ENCODE assay signal across 24 cellular contexts in the genomic region with DNA sequence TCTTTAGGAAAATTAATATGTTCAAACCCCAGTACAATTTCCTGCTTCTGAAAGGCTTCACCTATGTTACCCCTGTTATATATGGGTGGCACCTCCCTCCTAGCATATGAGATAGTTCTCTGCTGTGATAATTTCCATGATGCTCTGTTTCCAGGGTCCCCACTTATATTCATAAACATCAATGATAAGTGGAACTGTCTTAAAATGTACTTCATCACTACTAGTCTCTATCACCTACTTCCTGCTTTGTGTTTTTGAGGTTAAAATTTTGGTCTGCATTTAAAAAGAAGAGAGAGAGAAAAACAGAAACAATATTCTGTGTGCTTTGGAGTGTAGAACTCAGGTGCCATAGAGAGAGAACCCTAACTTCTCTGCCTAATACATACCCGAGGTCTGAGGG.
"Had no signal": no experiment of that assay in that cellular context is flagged by ENCODE, and none has a peak within 500 bp of the region (broad histone marks: within the 10 kb centered on the region; RNA-seq: fewer than 3 reads in every experiment).

No MANE protein-coding gene starts in this region.

- H3K4me3 ChIP-seq: colonic mucosa, dorsolateral prefrontal cortex, esophagus muscularis mucosa, gastroesophageal sphincter, ovary, psoas muscle, right atrium auricular region, spleen, testis had no signal

- ATAC-seq: activated CD4-positive, CD25-positive, alpha-beta regulatory T cell treated with anti-CD3 and anti-CD28 coated beads, Interleukin-2, amount 50 U/mL, for 24 hours; activated CD8-positive, alpha-beta memory T cell treated with anti-CD3 and anti-CD28 coated beads, Interleukin-2, amount 10 ng/mL, durations not matched to agents 7 days and 5 days; activated CD8-positive, alpha-beta T cell treated with anti-CD3 and anti-CD28 coated beads for 36 hours; gastroesophageal sphincter; left ventricle myocardium superior; natural killer cell treated with Interleukin-12 subunit alpha and Interleukin-12 subunit beta and Interleukin-15 and Interleukin-18, amount 100 ng/mL, for 72 hours; psoas muscle had no signal

- DNase-seq: activated CD4-positive, alpha-beta T cell treated with anti-CD3 and anti-CD28 coated beads, Interleukin-2, amount 10 ng/mL, durations not matched to agents 7 days and 5 days; activated CD8-positive, alpha-beta memory T cell treated with anti-CD3 and anti-CD28 coated beads, Interleukin-2, amount 10 ng/mL, durations not matched to agents 7 days and 5 days; activated CD8-positive, alpha-beta T cell treated with anti-CD3 and anti-CD28 coated beads for 36 hours; activated effector memory CD4-positive, alpha-beta T cell treated with anti-CD3 and anti-CD28 coated beads, Interleukin-2, amount 50 U/mL, for 16 hours; activated naive CD4-positive, alpha-beta T cell treated with anti-CD3 and anti-CD28 coated beads, Interleukin-2, amount 10 ng/mL, durations not matched to agents 7 days and 5 days; activated T-cell treated with anti-CD3 and anti-CD28 coated beads for 4 hours; amygdala; colonic mucosa; dorsolateral prefrontal cortex; head of caudate nucleus; hypothalamus; left ventricle myocardium superior; mammary epithelial cell; ovary; psoas muscle; spleen; stimulated activated CD4-positive, alpha-beta T cell treated with anti-CD3 and anti-CD28 coated beads, Interleukin-4, amount 100 ng/mL, for 1 hour; stimulated activated naive CD4-positive, alpha-beta T cell; testis had no signal
